21 cellular contexts compared by ENCODE assay signal in the genomic region with DNA sequence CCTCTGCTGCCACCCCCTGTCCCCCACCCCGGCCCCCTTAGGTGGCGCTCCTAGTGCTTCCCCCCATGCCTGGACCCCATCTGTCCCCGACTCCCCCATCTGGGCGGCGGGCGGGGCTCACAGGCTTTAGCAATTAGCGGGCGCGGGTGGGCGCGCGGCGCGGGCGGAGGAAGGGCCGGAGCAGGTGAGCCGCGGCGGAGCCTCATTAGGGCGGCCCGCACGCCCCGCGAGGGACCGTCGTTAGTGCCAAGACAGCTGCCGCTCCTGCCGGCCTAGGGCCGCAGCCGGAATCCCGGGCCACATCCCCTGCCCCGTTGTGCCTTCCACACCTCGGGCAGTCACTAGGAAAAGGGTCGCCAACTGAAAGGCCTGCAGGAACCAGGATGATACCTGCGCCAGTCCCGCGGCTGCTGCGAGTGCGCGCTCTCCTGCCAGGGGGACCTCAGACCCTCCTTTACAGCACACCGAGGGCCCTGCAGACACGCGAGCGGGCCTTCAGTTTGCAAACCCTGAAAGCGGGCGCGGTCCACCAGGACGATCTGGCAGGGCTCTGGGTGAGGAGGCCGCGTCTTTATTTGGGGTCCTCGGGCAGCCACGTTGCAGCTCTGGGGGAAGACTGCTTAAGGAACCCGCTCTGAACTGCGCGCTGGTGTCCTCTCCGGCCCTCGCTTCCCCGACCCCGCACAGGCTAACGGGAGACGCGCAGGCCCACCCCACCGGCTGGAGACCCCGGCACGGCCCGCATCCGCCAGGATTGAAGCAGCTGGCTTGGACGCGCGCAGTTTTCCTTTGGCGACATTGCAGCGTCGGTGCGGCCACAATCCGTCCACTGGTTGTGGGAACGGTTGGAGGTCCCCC. TPM values are rescaled to one million over a fixed set of nuclear protein-coding genes. Genes with fewer than 3 reads are reported as not detected.
"Had no signal": no experiment of that assay in that cellular context is flagged by ENCODE, and none has a peak within 500 bp of the region (broad histone marks: within the 10 kb centered on the region; RNA-seq: fewer than 3 reads in every experiment).

No MANE protein-coding gene starts in this region.

- DNase-seq: activated CD4-positive, alpha-beta T cell treated with anti-CD3 and anti-CD28 coated beads for 4 hours; activated CD8-positive, alpha-beta memory T cell treated with anti-CD3 and anti-CD28 coated beads, Interleukin-2, amount 50 U/mL, for 4 hours; activated CD8-positive, alpha-beta T cell treated with anti-CD3 and anti-CD28 coated beads for 36 hours; activated gamma-delta T cell treated with Interleukin-2 at 50 U/mL for 16 hours; activated naive CD8-positive, alpha-beta T cell treated with anti-CD3 and anti-CD28 coated beads for 36 hours; activated T-cell treated with anti-CD3 and anti-CD28 coated beads, Interleukin-2, amount 50 U/mL, for 72 hours; heart right ventricle; natural killer cell; stimulated activated CD4-positive, alpha-beta T cell treated with anti-CD3 and anti-CD28 coated beads, Interleukin-4, amount 100 ng/mL, for 1 hour; stimulated activated CD8-positive, alpha-beta memory T cell treated with anti-CD3 and anti-CD28 coated beads, Interleukin-4, amount 100 ng/mL, for 48 hours; stimulated activated naive CD8-positive, alpha-beta T cell treated with anti-CD3 and anti-CD28 coated beads, Interleukin-15, Interleukin-2, amounts not matched to agents 100 U/mL and 50 U/mL, for 24 hours; upper lobe of right lung; WERI-Rb-1 had no signal

- H3K36me3 ChIP-seq: breast epithelium, heart right ventricle, upper lobe of right lung, WERI-Rb-1 had no signal

- H3K4me3 Mint-ChIP-seq: activated CD8-positive, alpha-beta T cell treated with anti-CD3 and anti-CD28 coated beads for 36 hours; activated naive CD8-positive, alpha-beta T cell treated with anti-CD3 and anti-CD28 coated beads for 36 hours; activated T-cell treated with anti-CD3 and anti-CD28 coated beads, Interleukin-2, amount 50 U/mL, for 72 hours; natural killer cell had no signal

- ATAC-seq: activated CD8-positive, alpha-beta T cell treated with anti-CD3 and anti-CD28 coated beads for 36 hours; activated T-cell treated with anti-CD3 and anti-CD28 coated beads, Interleukin-2, amount 50 U/mL, for 72 hours; heart right ventricle; natural killer cell; stimulated activated naive CD8-positive, alpha-beta T cell treated with anti-CD3 and anti-CD28 coated beads, Interleukin-15, Interleukin-2, amounts not matched to agents 100 U/mL and 50 U/mL, for 24 hours; upper lobe of right lung had no signal

- H3K27ac Mint-ChIP-seq: activated CD8-positive, alpha-beta T cell treated with anti-CD3 and anti-CD28 coated beads for 36 hours; activated naive CD8-positive, alpha-beta T cell treated with anti-CD3 and anti-CD28 coated beads for 36 hours; activated T-cell treated with anti-CD3 and anti-CD28 coated beads, Interleukin-2, amount 50 U/mL, for 72 hours; natural killer cell had no signal

- H3K36me3 Mint-ChIP-seq: activated naive CD8-positive, alpha-beta T cell treated with anti-CD3 and anti-CD28 coated beads for 36 hours; natural killer cell had no signal

- H3K9me3 Mint-ChIP-seq: activated CD8-positive, alpha-beta T cell treated with anti-CD3 and anti-CD28 coated beads for 36 hours; activated naive CD8-positive, alpha-beta T cell treated with anti-CD3 and anti-CD28 coated beads for 36 hours; activated T-cell treated with anti-CD3 and anti-CD28 coated beads, Interleukin-2, amount 50 U/mL, for 72 hours; natural killer cell had no signal

- FAIRE-seq: frontal cortex had no signal

- H3K9me3 ChIP-seq: breast epithelium, heart right ventricle, upper lobe of right lung had no signal

- H3K4me1 ChIP-seq: breast epithelium had no signal

- H3K4me3 ChIP-seq: breast epithelium, heart right ventricle, upper lobe of right lung had no signal

- H3K27ac ChIP-seq: breast epithelium, heart right ventricle, upper lobe of right lung, WERI-Rb-1 had no signal

RNA-seq across cellular contexts. Expression of gene OLIG2, which starts 7.6 kb away (rescaled TPM):
- total RNA-seq: activated CD8-positive, alpha-beta T cell treated with anti-CD3 and anti-CD28 coated beads for 36 hours; activated naive CD8-positive, alpha-beta T cell treated with anti-CD3 and anti-CD28 coated beads for 36 hours; activated T-cell treated with anti-CD3 and anti-CD28 coated beads, Interleukin-2, amount 50 U/mL, for 72 hours; breast epithelium; dermis microvascular lymphatic vessel endothelial cell; heart right ventricle; lung microvascular endothelial cell; mucosa of gallbladder; natural killer cell; omental fat pad; pulmonary artery endothelial cell; upper lobe of right lung had no signal
- polyA plus RNA-seq: heart right ventricle had no signal

RNA-seq across cellular contexts. Expression of gene OLIG1, which starts 36.6 kb away (rescaled TPM):
- total RNA-seq: activated T-cell treated with anti-CD3 and anti-CD28 coated beads, Interleukin-2, amount 50 U/mL, for 72 hours; breast epithelium; chondrocyte; dermis microvascular lymphatic vessel endothelial cell; lung microvascular endothelial cell; mucosa of gallbladder; omental fat pad; pulmonary artery endothelial cell had no signal
- polyA plus RNA-seq: heart right ventricle had no signal
